Comparison of ENCODE assay signal across 22 cellular contexts in genomic region chr11:122248939-122249338, GRCh38.
DNase-seq lines count a peak whose midpoint lies in the region; ATAC-seq, FAIRE-seq and TF ChIP-seq lines count a peak whose summit lies in the region.
"Had no signal": no experiment of that assay in that cellular context is flagged by ENCODE, and none has a peak within 500 bp of the region (broad histone marks: within the 10 kb centered on the region; RNA-seq: fewer than 3 reads in every experiment).

No MANE protein-coding gene starts in this region.

- H3K4me3 Mint-ChIP-seq in CD8-positive, alpha-beta memory T cell = no peak overlapping the region
- H3K4me3 Mint-ChIP-seq: GM23338 had no signal

- H3K27me3 Mint-ChIP-seq in CD8-positive, alpha-beta memory T cell = no peaks in the 10 kb centered on the region

- H2BK15ac ChIP-seq in mesendoderm (replicated peaks; ENCODE audit: low read depth) = no peak overlapping the region

- no peaks in the 10 kb centered on the region for H3K79me1 ChIP-seq in mesendoderm (ENCODE audit: low read length)

- no peak overlapping the region for H2BK120ac ChIP-seq in mesendoderm (ENCODE audit: low read depth, low read length)

- H3K4me3 ChIP-seq in HepG2 (replicated peaks in 1 of 3; ENCODE audit: insufficient read depth in 1 of 3, low read depth in 2 of 3, low read length in 3 of 3) = no peak overlapping the region
- no peak overlapping the region for H3K4me3 ChIP-seq in right lobe of liver
- no peak overlapping the region for H3K4me3 ChIP-seq in mesendoderm (ENCODE audit: low read length)
- H3K4me3 ChIP-seq in left lung = no peak overlapping the region
- no peak overlapping the region for H3K4me3 ChIP-seq in CD8-positive, alpha-beta memory T cell (ENCODE audit: low read length)
- H3K4me3 ChIP-seq: BLaER1, GM23338, SJSA1 had no signal

- no peak overlapping the region for H2BK5ac ChIP-seq in mesendoderm (ENCODE audit: low read length)

- no peak overlapping the region for H2AFZ ChIP-seq in HepG2 (ENCODE audit: low read length)
- H2AFZ ChIP-seq: GM23338 had no signal

- BruUV-seq in HepG2 (replicated peaks; lab: Mats Ljungman, UMichigan) = no TSS peak

- no peak for TF ChIP-seq CTCF in HepG2 (CRISPR knock-in tag; IDR thresholded peaks at IDR 0.05)
- TF ChIP-seq CTCF in right lobe of liver (IDR thresholded peaks at IDR 0.05) = no peak
- no peak for TF ChIP-seq CTCF in foreskin keratinocyte (conservative IDR thresholded peaks at IDR 0.05)
- TF ChIP-seq CTCF in left lung (IDR thresholded peaks at IDR 0.05) = no peak

- no peaks in the 10 kb centered on the region for H3K36me3 ChIP-seq in HepG2 (replicated peaks in 1 of 2; ENCODE audit: control insufficient read depth in 1 of 2, insufficient read depth in 2 of 2, low read length in 2 of 2)
- no peaks in the 10 kb centered on the region for H3K36me3 ChIP-seq in right lobe of liver
- no peaks in the 10 kb centered on the region for H3K36me3 ChIP-seq in mesendoderm (ENCODE audit: control insufficient read depth, insufficient read depth, low read length)
- H3K36me3 ChIP-seq in left lung = no peaks in the 10 kb centered on the region
- no peaks in the 10 kb centered on the region for H3K36me3 ChIP-seq in CD8-positive, alpha-beta memory T cell (ENCODE audit: insufficient read depth, low read length)
- H3K36me3 ChIP-seq: BLaER1, SJSA1 had no signal

- TF ChIP-seq POLR2A in HepG2 (IDR thresholded peaks at IDR 0.05; ENCODE audit: insufficient read depth in 1 of 2, low read depth in 2 of 2, low read length in 2 of 2) (no peak), right lobe of liver (IDR thresholded peaks at IDR 0.05) (no peak)

- no peaks in the 10 kb centered on the region for H3K79me2 ChIP-seq in HepG2 (ENCODE audit: insufficient read depth, low read length)
- H3K79me2 ChIP-seq in mesendoderm (ENCODE audit: control insufficient read depth, insufficient read depth, low read length) = no peaks in the 10 kb centered on the region

- no peak for FAIRE-seq in HepG2 (lab: Jason Lieb, UNC)
- FAIRE-seq: A204.1, GM12891, GM18507 had no signal

- no peaks in the 10 kb centered on the region for H3K4me1 Mint-ChIP-seq in CD8-positive, alpha-beta memory T cell

- H2AK5ac ChIP-seq in mesendoderm (ENCODE audit: low read length) = no peak overlapping the region

- CTCF ChIA-PET in HepG2 (lab: Yijun Ruan, JAX; ENCODE audit: low intra/inter-chr PET ratio, low total read pairs) = no interaction called here
- CTCF ChIA-PET in CD8-positive, alpha-beta memory T cell (lab: Charles Lee) = no interaction called here

- H3K4me1 ChIP-seq in HepG2 (ENCODE audit: insufficient read depth, low read length) = no peaks in the 10 kb centered on the region
- no peaks in the 10 kb centered on the region for H3K4me1 ChIP-seq in right lobe of liver
- H3K4me1 ChIP-seq in foreskin keratinocyte = peaks cover 19% of the 10 kb centered on the region
- H3K4me1 ChIP-seq in mesendoderm (ENCODE audit: control insufficient read depth, low read depth, low read length) = peaks cover 3% of the 10 kb centered on the region
- H3K4me1 ChIP-seq in left lung = peaks cover 7 to 9% of the 10 kb centered on the region in 2 donors
- no peaks in the 10 kb centered on the region for H3K4me1 ChIP-seq in CD8-positive, alpha-beta memory T cell (ENCODE audit: insufficient read depth, low read length)
- H3K4me1 ChIP-seq: BLaER1, SJSA1 had no signal

- H3K9me3 ChIP-seq in HepG2 (ENCODE audit: low read length) (no peaks in the 10 kb centered on the region), right lobe of liver (no peaks in the 10 kb centered on the region), left lung (no peaks in the 10 kb centered on the region)
- H3K9me3 ChIP-seq in CD8-positive, alpha-beta memory T cell (ENCODE audit: low read length) = no peaks in the 10 kb centered on the region
- H3K9me3 ChIP-seq: BLaER1, SJSA1 had no signal

- H3K27ac ChIP-seq in HepG2 (ENCODE audit: extremely low read length, insufficient read depth, low read length) = no peak overlapping the region
- H3K27ac ChIP-seq in right lobe of liver = no peak overlapping the region
- H3K27ac ChIP-seq in foreskin keratinocyte = peak overlapping the region; percentile 20
- no peak overlapping the region for H3K27ac ChIP-seq in mesendoderm (ENCODE audit: low read depth, low read length)
- no peak overlapping the region for H3K27ac ChIP-seq in left lung
- no peak overlapping the region for H3K27ac ChIP-seq in CD8-positive, alpha-beta memory T cell (ENCODE audit: low read depth, low read length)
- H3K27ac ChIP-seq: BLaER1, KMS-11, SJSA1 had no signal

- H3K36me3 Mint-ChIP-seq in CD8-positive, alpha-beta memory T cell = no peaks in the 10 kb centered on the region

- no peak for DNase-seq in HepG2 (ENCODE audit: low spot score)
- DNase-seq in right lobe of liver = no peak
- peak; percentile 10 for DNase-seq in T1000 (lab: John Stamatoyannopoulos, UW)
- DNase-seq in foreskin keratinocyte = peak; percentile 91 to 97
- no peak for DNase-seq in mesendoderm
- no peak for DNase-seq in left lung
- DNase-seq in CD8-positive, alpha-beta memory T cell = no peak
- DNase-seq: DND-41; GF-D8; MM.1S; NCI-H526; NK-92 treated with Interleukin-12 subunit alpha and Interleukin-12 subunit beta, amount 100 ng/mL, for 24 hours; RPMI8226 had no signal

- no peak for ATAC-seq in HepG2
- ATAC-seq in right lobe of liver = no peak
- peak; percentile 99 for ATAC-seq in foreskin keratinocyte
- ATAC-seq in GM19455 (IDR thresholded peaks at IDR 0.05; ENCODE audit: unreplicated experiment) = no peak
- no peak for ATAC-seq in left lung
- ATAC-seq: GM23338, HCT116 had no signal

- H3K27me3 ChIP-seq in HepG2 (ENCODE audit: control insufficient read depth in 1 of 2, insufficient read depth in 2 of 2, low read length in 2 of 2) (no peaks in the 10 kb centered on the region), right lobe of liver (no peaks in the 10 kb centered on the region), foreskin keratinocyte (no peaks in the 10 kb centered on the region), mesendoderm (ENCODE audit: insufficient read depth, low read length, poor library complexity) (no peaks in the 10 kb centered on the region), left lung (no peaks in the 10 kb centered on the region)
- no peaks in the 10 kb centered on the region for H3K27me3 ChIP-seq in CD8-positive, alpha-beta memory T cell (ENCODE audit: insufficient read depth, low read length, poor library complexity, severe bottlenecking)
- H3K27me3 ChIP-seq: BLaER1, SJSA1 had no signal

- TF ChIP-seq RAD21 in HepG2 (CRISPR knock-in tag; IDR thresholded peaks at IDR 0.05) = no peak

- in situ Hi-C loops in HepG2 (cut with HindIII; ENCODE audit: extremely low pct_ligation_motif_present, low pct_unique_long_range_greater_than_20kb) = no loop called here

- no peak overlapping the region for H4K5ac ChIP-seq in mesendoderm (ENCODE audit: low read length)

- POLR2A ChIA-PET in HepG2 (lab: Yijun Ruan, JAX) = no interaction called here
- POLR2A ChIA-PET in CD8-positive, alpha-beta memory T cell (lab: Charles Lee) = no interaction called here

- intact Hi-C loops in HepG2 (cut with micrococcal nuclease; ENCODE audit: unreplicated experiment) (no loop called here), right lobe of liver (cut with DNase I) (no loop called here), left lung (cut with DNase I) (no loop called here)

- no peak overlapping the region for H3K18ac ChIP-seq in mesendoderm (ENCODE audit: low read length)

- WGBS in HepG2 (ENCODE audit: low lambda C conversion rate) = 53% methylated on average over 8 of the region's 8 CpGs
- 88% methylated on average over 8 of the region's 8 CpGs for WGBS in right lobe of liver (ENCODE audit: insufficient coverage, low coverage, low lambda C conversion rate, missing lambda C conversion rate)
- WGBS in mesendoderm (ENCODE audit: extremely low coverage, insufficient coverage, low lambda C conversion rate) = no CpG with 5 or more reads among the region's 8 CpGs

- no peak overlapping the region for H3K4me2 ChIP-seq in HepG2 (ENCODE audit: low read depth, low read length)
- H3K4me2 ChIP-seq in mesendoderm (ENCODE audit: low read length) = no peak overlapping the region
- H3K4me2 ChIP-seq: BLaER1, GM23338, KMS-11 had no signal

- H3K4ac ChIP-seq in mesendoderm (ENCODE audit: low read depth, low read length) = no peak overlapping the region

- no peak overlapping the region for H3K56ac ChIP-seq in mesendoderm (ENCODE audit: low read length)

- peaks cover 0 to 5% (median 0%) of the 10 kb centered on the region in 5 donors for H3K9me3 Mint-ChIP-seq in CD8-positive, alpha-beta memory T cell
- H3K9me3 Mint-ChIP-seq: GM23338 had no signal

- TF ChIP-seq EP300 in HepG2 (IDR thresholded peaks at IDR 0.05; ENCODE audit: low read depth in 2 of 2, low read length in 2 of 2) = no peak
- TF ChIP-seq EP300 in HepG2 (CRISPR knock-in tag; IDR thresholded peaks at IDR 0.05; ENCODE audit: borderline replicate concordance) = no peak

- H3K9ac ChIP-seq in HepG2 (ENCODE audit: insufficient read depth, low read depth, low read length) (no peak overlapping the region), mesendoderm (ENCODE audit: low read length) (no peak overlapping the region)
- H3K9ac ChIP-seq: BLaER1, KMS-11 had no signal

- H4K8ac ChIP-seq in mesendoderm (ENCODE audit: low read depth, low read length) = no peak overlapping the region

- no peaks in the 10 kb centered on the region for H4K20me1 ChIP-seq in HepG2 (ENCODE audit: insufficient read depth, low read length)
- H4K20me1 ChIP-seq: BLaER1 had no signal

- no peak overlapping the region for H3K27ac Mint-ChIP-seq in CD8-positive, alpha-beta memory T cell
- H3K27ac Mint-ChIP-seq: GM23338 had no signal

- no peak overlapping the region for H3K23ac ChIP-seq in mesendoderm (ENCODE audit: low read length)

TF ChIP-seq in HepG2, 621 proteins besides CTCF, POLR2A, EP300 and RAD21 (continues in another document):
- TF ChIP-seq PBX3 (CRISPR knock-in tag; IDR thresholded peaks at IDR 0.05; ENCODE audit: borderline replicate concordance) (no peak), SIN3B (IDR thresholded peaks at IDR 0.05; ENCODE audit: low read length) (no peak)

Comparison
In these comparisons a context has a peak if more than half of its experiments do, and no peak if none do; other contexts are left out.
1. DNase-seq: peak in T1000 (single experiment) and foreskin keratinocyte (2 of 2); none in HepG2 (single experiment), right lobe of liver (0 of 3), mesendoderm (single experiment), left lung (0 of 2) and CD8-positive, alpha-beta memory T cell (0 of 5).